ENCODE assay signal across 17 cellular contexts in the genomic region with DNA sequence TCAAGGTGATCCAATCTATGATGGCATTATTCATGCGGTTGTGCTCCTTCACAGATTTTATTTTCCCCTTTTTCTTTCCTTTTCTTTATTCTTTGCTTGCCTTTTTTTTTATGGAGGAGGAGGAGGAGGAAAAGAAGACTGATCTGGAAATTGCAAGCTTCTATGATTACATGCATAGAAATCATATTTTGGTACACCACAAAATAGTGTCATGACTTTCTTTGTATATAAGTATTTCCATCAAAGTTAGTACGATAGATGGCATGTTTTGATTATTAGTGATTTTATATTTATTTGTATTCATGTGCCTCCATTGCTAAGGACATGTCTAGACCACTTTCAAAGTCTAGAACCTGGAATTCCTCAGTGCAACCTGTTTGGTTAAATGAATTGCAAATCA.
"Had no signal": no experiment of that assay in that cellular context is flagged by ENCODE, and none has a peak within 500 bp of the region (broad histone marks: within the 10 kb centered on the region; RNA-seq: fewer than 3 reads in every experiment).

No MANE protein-coding gene starts in this region.

- H3K27me3 Mint-ChIP-seq: naive thymus-derived CD4-positive, alpha-beta T cell; progenitor cell of endocrine pancreas had no signal

- H3K36me3 Mint-ChIP-seq: activated naive CD4-positive, alpha-beta T cell treated with anti-CD3 and anti-CD28 coated beads, Interleukin-2, amount 50 U/mL, for 72 hours had no signal

- H3K4me3 Mint-ChIP-seq: naive thymus-derived CD4-positive, alpha-beta T cell had no signal

- DNase-seq: activated CD4-positive, alpha-beta T cell treated with anti-CD3 and anti-CD28 coated beads, Interleukin-2, amount 50 U/mL, for 4 hours; activated CD4-positive, CD25-positive, alpha-beta regulatory T cell treated with anti-CD3 and anti-CD28 coated beads, Interleukin-2, amount 50 U/mL, for 72 hours; activated effector memory CD4-positive, alpha-beta T cell treated with Interleukin-2 at 50 U/mL for 16 hours; activated T-cell treated with anti-CD3 and anti-CD28 coated beads, Interleukin-2, amount 50 U/mL, for 1 hour; lower lobe of right lung; naive thymus-derived CD4-positive, alpha-beta T cell; stimulated activated naive CD4-positive, alpha-beta T cell; T-helper 9 cell; upper lobe of right lung had no signal

- ATAC-seq: activated naive CD4-positive, alpha-beta T cell treated with anti-CD3 and anti-CD28 coated beads, Interleukin-2, amount 50 U/mL, for 72 hours; gastrocnemius medialis; naive thymus-derived CD4-positive, alpha-beta T cell had no signal

- H3K4me1 Mint-ChIP-seq: naive thymus-derived CD4-positive, alpha-beta T cell had no signal

- H3K27ac Mint-ChIP-seq: activated naive CD4-positive, alpha-beta T cell treated with anti-CD3 and anti-CD28 coated beads, Interleukin-2, amount 50 U/mL, for 72 hours; naive thymus-derived CD4-positive, alpha-beta T cell; progenitor cell of endocrine pancreas had no signal

- H3K4me3 ChIP-seq: breast epithelium, esophagus muscularis mucosa, gastrocnemius medialis, hepatocyte, lower lobe of right lung, right lobe of liver, suprapubic skin, upper lobe of right lung had no signal
